27 cellular contexts compared by ENCODE assay signal in genomic region chr1:213275293-213275692, GRCh38.
"Had no signal": no experiment of that assay in that cellular context is flagged by ENCODE, and none has a peak within 500 bp of the region (broad histone marks: within the 10 kb centered on the region; RNA-seq: fewer than 3 reads in every experiment).

No MANE protein-coding gene starts in this region.

- H3K27me3 ChIP-seq: colonic mucosa, dorsolateral prefrontal cortex, esophagus muscularis mucosa, esophagus squamous epithelium, foreskin keratinocyte, gastrocnemius medialis, gastroesophageal sphincter, heart left ventricle, heart right ventricle had no signal

- H3K4me3 ChIP-seq: colonic mucosa, coronary artery, dorsolateral prefrontal cortex, esophagus muscularis mucosa, esophagus squamous epithelium, gastrocnemius medialis, gastroesophageal sphincter, heart left ventricle, heart right ventricle had no signal

- H3K27ac ChIP-seq: colonic mucosa, coronary artery, dorsolateral prefrontal cortex, epithelial cell of prostate, esophagus muscularis mucosa, esophagus squamous epithelium, foreskin keratinocyte, gastrocnemius medialis, gastroesophageal sphincter, heart left ventricle, heart right ventricle had no signal

- H3K9me3 ChIP-seq: colonic mucosa, esophagus muscularis mucosa, esophagus squamous epithelium, gastrocnemius medialis, gastroesophageal sphincter, heart left ventricle, heart right ventricle had no signal

- FAIRE-seq: colon, endometrium, endothelial cell of umbilical vein, frontal cortex had no signal

- H3K36me3 ChIP-seq: colonic mucosa, gastrocnemius medialis had no signal

- DNase-seq: colonic mucosa; cortex of kidney; dermis blood vessel endothelial cell; dorsolateral prefrontal cortex; effector CD4-positive, alpha-beta T cell; effector CD8-positive, alpha-beta T cell; effector memory CD4-positive, alpha-beta T cell; effector memory CD8-positive, alpha-beta T cell; endodermal cell; erythroblast; esophagus squamous epithelium; foreskin fibroblast; foreskin keratinocyte; foreskin melanocyte; gastrocnemius medialis; glutamatergic neuron; head of caudate nucleus; heart left ventricle; heart right ventricle had no signal

- H3K4me1 ChIP-seq: colonic mucosa, esophagus muscularis mucosa, esophagus squamous epithelium, foreskin keratinocyte, gastroesophageal sphincter, heart left ventricle, heart right ventricle had no signal
